1 cellular context compared by ENCODE assay signal in genomic region chr1:27596261-27596660, GRCh38.
TF ChIP-seq lines count a peak whose summit lies in the region.

No MANE protein-coding gene starts in this region.

TF ChIP-seq in IMR-90, 13 proteins besides CTCF, POLR2A, EP300 and RAD21 (continued from another document):
- TF ChIP-seq MXI1 (IDR thresholded peaks at IDR 0.05; ENCODE audit: borderline replicate concordance, low read depth, low read length) = no peak
- no peak for TF ChIP-seq RFX5 (IDR thresholded peaks at IDR 0.05; ENCODE audit: low read depth, low read length)
- no peak for TF ChIP-seq NFE2L2 (IDR thresholded peaks at IDR 0.05; ENCODE audit: low read depth, low read length)
- no peak for TF ChIP-seq SMC3 (IDR thresholded peaks at IDR 0.05; ENCODE audit: low read depth, low read length)
- TF ChIP-seq FOS (IDR thresholded peaks at IDR 0.05; ENCODE audit: low read depth, low read length) = no peak
- no peak for TF ChIP-seq BHLHE40 (IDR thresholded peaks at IDR 0.05; ENCODE audit: low read depth, low read length)
- TF ChIP-seq MAFK (IDR thresholded peaks at IDR 0.05; ENCODE audit: low read depth, low read length) = no peak
- TF ChIP-seq MAZ (IDR thresholded peaks at IDR 0.05; ENCODE audit: borderline replicate concordance, low read depth, low read length) = no peak
TF ChIP-seq in IMR-90: peak in this region for 0.
